In the genomic region with DNA sequence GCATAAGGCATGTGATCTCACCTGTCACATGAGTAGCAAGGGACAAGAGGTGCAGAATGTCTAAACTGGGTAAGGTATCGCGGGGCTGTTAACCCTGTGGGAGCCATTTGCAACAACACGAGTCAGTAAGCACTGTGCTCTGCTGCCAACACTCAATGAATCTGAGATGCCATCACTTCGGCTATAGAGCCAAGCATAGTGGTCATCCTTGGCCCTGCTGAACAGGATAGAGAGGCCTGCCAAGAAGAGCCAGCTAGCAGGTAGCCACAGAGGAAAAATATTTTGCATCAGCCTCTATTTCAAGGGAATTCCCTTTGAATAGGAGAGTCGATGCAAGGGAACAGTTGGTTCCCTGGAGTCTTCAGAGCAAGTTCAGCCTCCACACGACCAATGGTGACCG, we compare ENCODE assay signal across 27 cellular contexts.
"Had no signal": no experiment of that assay in that cellular context is flagged by ENCODE, and none has a peak within 500 bp of the region (broad histone marks: within the 10 kb centered on the region; RNA-seq: fewer than 3 reads in every experiment).

No MANE protein-coding gene starts in this region.

- H3K4me3 Mint-ChIP-seq: natural killer cell; nephron; neural progenitor cell; stimulated activated effector memory CD8-positive, alpha-beta T cell treated with anti-CD3 and anti-CD28 coated beads, Interleukin-12 subunit alpha, Interleukin-12 subunit beta, amount 100 ng/mL, for 72 hours; stimulated activated naive B cell treated with anti-CD40 and anti-IgM and Interleukin-4, amounts not matched to agents 10 μg/mL and 1 μg/mL and 100 μg/mL, for 72 hours; stimulated activated naive CD8-positive, alpha-beta T cell treated with anti-CD3 and anti-CD28 coated beads, Interleukin-15, Interleukin-2, amounts not matched to agents 100 ng/mL and 50 ng/mL, for 24 hours had no signal

- H3K27ac Mint-ChIP-seq: natural killer cell; nephron; neural progenitor cell; progenitor cell of endocrine pancreas; stimulated activated effector memory CD8-positive, alpha-beta T cell treated with anti-CD3 and anti-CD28 coated beads, Interleukin-12 subunit alpha, Interleukin-12 subunit beta, amount 100 ng/mL, for 72 hours; stimulated activated naive B cell treated with anti-CD40 and anti-IgM and Interleukin-4, amounts not matched to agents 10 μg/mL and 1 μg/mL and 100 μg/mL, for 72 hours; stimulated activated naive CD8-positive, alpha-beta T cell treated with anti-CD3 and anti-CD28 coated beads, Interleukin-15, Interleukin-2, amounts not matched to agents 100 ng/mL and 50 ng/mL, for 24 hours had no signal

- H3K9me3 ChIP-seq: ovary, psoas muscle, right lobe of liver, sigmoid colon, stomach, thoracic aorta, thyroid gland, tibial nerve, upper lobe of left lung, uterus had no signal

- H3K27me3 Mint-ChIP-seq: stimulated activated naive B cell treated with anti-CD40 and anti-IgM and Interleukin-4, amounts not matched to agents 10 μg/mL and 1 μg/mL and 100 μg/mL, for 72 hours had no signal

- H3K9me3 Mint-ChIP-seq: natural killer cell; nephron; neural progenitor cell; stimulated activated effector memory CD8-positive, alpha-beta T cell treated with anti-CD3 and anti-CD28 coated beads, Interleukin-12 subunit alpha, Interleukin-12 subunit beta, amount 100 ng/mL, for 72 hours; stimulated activated naive CD8-positive, alpha-beta T cell treated with anti-CD3 and anti-CD28 coated beads, Interleukin-15, Interleukin-2, amounts not matched to agents 100 ng/mL and 50 ng/mL, for 24 hours had no signal

- H3K36me3 Mint-ChIP-seq: natural killer cell; neural progenitor cell; stimulated activated effector memory CD8-positive, alpha-beta T cell treated with anti-CD3 and anti-CD28 coated beads, Interleukin-12 subunit alpha, Interleukin-12 subunit beta, amount 100 ng/mL, for 72 hours; stimulated activated naive B cell treated with anti-CD40 and anti-IgM and Interleukin-4, amounts not matched to agents 10 μg/mL and 1 μg/mL and 100 μg/mL, for 72 hours had no signal

- ATAC-seq: natural killer cell; psoas muscle; right cardiac atrium; right lobe of liver; stimulated activated effector memory CD8-positive, alpha-beta T cell treated with anti-CD3 and anti-CD28 coated beads, Interleukin-12 subunit alpha, Interleukin-12 subunit beta, amount 100 ng/mL, for 72 hours; stimulated activated naive B cell treated with anti-CD40 and anti-IgM and Interleukin-4, amounts not matched to agents 10 μg/mL and 1 μg/mL and 100 μg/mL, for 72 hours had no signal

- H3K36me3 ChIP-seq: neural progenitor cell, ovary, right lobe of liver, sigmoid colon, stomach, thoracic aorta, thyroid gland, upper lobe of left lung, uterus had no signal

- DNase-seq: natural killer cell; occipital lobe; ovary; posterior cingulate gyrus; psoas muscle; right cardiac atrium; right lobe of liver; sigmoid colon; small intestine; stimulated activated CD4-positive, alpha-beta T cell treated with anti-CD3 and anti-CD28 coated beads, Interleukin-15, amount 100 ng/mL, for 24 hours; stimulated activated CD4-positive, alpha-beta T cell treated with anti-CD3 and anti-CD28 coated beads, Interleukin-2, amount 100 ng/mL, for 24 hours; stimulated activated CD4-positive, alpha-beta T cell treated with anti-CD3 and anti-CD28 coated beads, Interleukin-2, amount 100 ng/mL, for 48 hours; stimulated activated CD4-positive, alpha-beta T cell treated with anti-CD3 and anti-CD28 coated beads, Interleukin-4, amount 100 ng/mL, for 24 hours; stimulated activated naive B cell treated with anti-CD40 and anti-IgM and Interleukin-4, amounts not matched to agents 10 μg/mL and 1 μg/mL and 100 μg/mL, for 72 hours; stimulated activated naive CD4-positive, alpha-beta T cell treated with Interleukin-2 at 50 U/mL for 16 hours; stomach; thyroid gland; trophoblast cell; upper lobe of left lung; uterus had no signal

- H3K4me3 ChIP-seq: neural progenitor cell, ovary, psoas muscle, right lobe of liver, sigmoid colon, stomach, thoracic aorta, thyroid gland, tibial nerve, upper lobe of left lung, uterus had no signal

- H3K27me3 ChIP-seq: neural progenitor cell, ovary, right lobe of liver, sigmoid colon, stomach, thyroid gland, tibial nerve, upper lobe of left lung, uterus had no signal

- FAIRE-seq: small intestine had no signal

- H3K4me1 Mint-ChIP-seq: natural killer cell; neural progenitor cell; stimulated activated effector memory CD8-positive, alpha-beta T cell treated with anti-CD3 and anti-CD28 coated beads, Interleukin-12 subunit alpha, Interleukin-12 subunit beta, amount 100 ng/mL, for 72 hours; stimulated activated naive B cell treated with anti-CD40 and anti-IgM and Interleukin-4, amounts not matched to agents 10 μg/mL and 1 μg/mL and 100 μg/mL, for 72 hours had no signal
